In the genomic region with DNA sequence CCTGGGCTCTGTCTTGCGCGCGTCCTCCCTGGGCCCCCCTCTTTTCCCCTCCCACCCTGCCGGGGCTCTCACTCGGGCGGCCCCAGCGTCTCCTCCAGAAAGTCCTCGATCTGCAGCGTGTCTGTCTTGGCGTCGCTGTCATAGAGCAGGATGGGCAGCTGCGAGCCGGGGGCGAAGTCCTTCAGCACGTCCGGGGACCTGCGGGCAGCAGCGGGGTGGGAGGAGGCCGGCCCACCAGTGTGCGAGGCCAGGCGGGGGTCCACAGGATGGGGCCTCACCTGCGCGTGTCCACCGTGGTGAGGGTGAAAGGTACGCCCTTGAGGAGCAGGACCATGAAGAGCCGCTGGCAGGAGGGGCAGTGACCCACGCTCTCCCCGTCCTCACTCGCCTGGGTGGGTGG, we compare ENCODE assay signal across 1 cellular context.
TF ChIP-seq lines count a peak whose summit lies in the region.

No MANE protein-coding gene starts in this region.

TF ChIP-seq in GM23338, 12 proteins besides CTCF, POLR2A, EP300 and RAD21:
- no peak for TF ChIP-seq EZH2phosphoT487 (IDR thresholded peaks at IDR 0.05; ENCODE audit: unreplicated experiment)
- no peak for TF ChIP-seq STAT1 (IDR thresholded peaks at IDR 0.05; ENCODE audit: unreplicated experiment)
- TF ChIP-seq, protein P1, sequence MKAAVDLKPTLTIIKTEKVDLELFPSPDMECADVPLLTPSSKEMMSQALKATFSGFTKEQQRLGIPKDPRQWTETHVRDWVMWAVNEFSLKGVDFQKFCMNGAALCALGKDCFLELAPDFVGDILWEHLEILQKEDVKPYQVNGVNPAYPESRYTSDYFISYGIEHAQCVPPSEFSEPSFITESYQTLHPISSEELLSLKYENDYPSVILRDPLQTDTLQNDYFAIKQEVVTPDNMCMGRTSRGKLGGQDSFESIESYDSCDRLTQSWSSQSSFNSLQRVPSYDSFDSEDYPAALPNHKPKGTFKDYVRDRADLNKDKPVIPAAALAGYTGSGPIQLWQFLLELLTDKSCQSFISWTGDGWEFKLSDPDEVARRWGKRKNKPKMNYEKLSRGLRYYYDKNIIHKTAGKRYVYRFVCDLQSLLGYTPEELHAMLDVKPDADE (IDR thresholded peaks at IDR 0.05): no peak
